8 cellular contexts compared by ENCODE assay signal in genomic region chr18:9293948-9294347, GRCh38.
"Had no signal": no experiment of that assay in that cellular context is flagged by ENCODE, and none has a peak within 500 bp of the region (broad histone marks: within the 10 kb centered on the region; RNA-seq: fewer than 3 reads in every experiment).

No MANE protein-coding gene starts in this region.

- FAIRE-seq: G401.6, GM12878, GM12891, GM12892, GM18507, GM19239 had no signal

- ATAC-seq: GM12878 had no signal

- DNase-seq: GDM1, GF-D8 had no signal

- H3K4me3 ChIP-seq: GM12878 had no signal
